7 cellular contexts compared by ENCODE assay signal in the genomic region with DNA sequence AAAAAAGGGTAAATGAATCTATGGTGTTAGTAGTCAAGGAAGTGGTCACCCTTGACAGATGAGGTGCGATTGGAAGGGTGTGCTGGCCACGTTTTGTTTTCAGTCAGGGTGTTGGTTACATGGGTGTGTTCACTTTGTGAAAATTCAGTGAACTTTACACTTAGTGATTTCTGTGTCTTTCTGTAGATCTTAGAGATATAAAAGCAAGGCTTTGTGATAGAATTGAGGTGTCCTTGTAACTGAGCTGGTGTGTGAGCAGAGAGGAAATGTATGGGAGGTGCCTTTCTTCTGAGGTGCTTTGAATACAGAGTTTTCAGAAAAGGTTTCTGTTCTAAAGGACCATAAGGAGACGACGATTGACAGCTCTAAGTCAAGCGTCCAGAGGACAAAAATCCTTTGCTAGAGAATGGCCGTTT.
A peak's percentile ranks its signal among the peaks of the same experiment; 100 is the strongest.
DNase-seq lines count a peak whose midpoint lies in the region; ATAC-seq lines count a peak whose summit lies in the region.

No MANE protein-coding gene starts in this region.

- H3K27me3 Mint-ChIP-seq in activated T-helper 17 cell treated with anti-CD3 and anti-CD28 coated beads, Interleukin-2, amount 50 U/mL, for 72 hours, result no peaks in the 10 kb centered on the region

- ATAC-seq in GM19468 (IDR thresholded peaks at IDR 0.05; ENCODE audit: extremely low read depth, unreplicated experiment), result peak; percentile 38
- peak; percentile 82 for ATAC-seq in HG03108 (IDR thresholded peaks at IDR 0.05; ENCODE audit: unreplicated experiment)
- ATAC-seq in activated T-helper 17 cell treated with anti-CD3 and anti-CD28 coated beads, Interleukin-2, amount 50 U/mL, for 72 hours (replicated peaks), result peak; percentile 89

- H3K27ac ChIP-seq in substantia nigra (ENCODE audit: low read depth, low read length, poor library complexity, severe bottlenecking), result no peak overlapping the region

- DNase-seq in stimulated activated CD8-positive, alpha-beta memory T cell treated with anti-CD3 and anti-CD28 coated beads, Interleukin-7, amount 100 ng/mL, for 1 hour (ENCODE audit: low read depth in 2 of 2), result peak; percentile 31 to 35
- DNase-seq in SW 1271 (lab: John Stamatoyannopoulos, UW) (no peak), SKM-1 treated with dmso at 0.1 percent for 144 hours (lab: John Stamatoyannopoulos, UW; ENCODE audit: unreplicated experiment) (no peak), substantia nigra (lab: John Stamatoyannopoulos, UW) (no peak)

- peaks cover 64% of the 10 kb centered on the region for H3K4me1 Mint-ChIP-seq in activated T-helper 17 cell treated with anti-CD3 and anti-CD28 coated beads, Interleukin-2, amount 50 U/mL, for 72 hours

- no peaks in the 10 kb centered on the region for H3K9me3 Mint-ChIP-seq in activated T-helper 17 cell treated with anti-CD3 and anti-CD28 coated beads, Interleukin-2, amount 50 U/mL, for 72 hours

- peak overlapping the region; percentile 75 for H3K4me3 Mint-ChIP-seq in activated T-helper 17 cell treated with anti-CD3 and anti-CD28 coated beads, Interleukin-2, amount 50 U/mL, for 72 hours

- peaks cover 12% of the 10 kb centered on the region for H3K36me3 Mint-ChIP-seq in activated T-helper 17 cell treated with anti-CD3 and anti-CD28 coated beads, Interleukin-2, amount 50 U/mL, for 72 hours (ENCODE audit: low read depth)

- peak overlapping the region; percentile 84 for H3K27ac Mint-ChIP-seq in activated T-helper 17 cell treated with anti-CD3 and anti-CD28 coated beads, Interleukin-2, amount 50 U/mL, for 72 hours

Comparison
In these comparisons a context has a peak if more than half of its experiments do, and no peak if none do; other contexts are left out.
1. ATAC-seq: peak in every context shown above with its lines; median percentile 89 in activated T-helper 17 cell treated with anti-CD3 and anti-CD28 coated beads, Interleukin-2, amount 50 U/mL, for 72 hours; 82 in HG03108; 38 in GM19468.
2. DNase-seq: peak in stimulated activated CD8-positive, alpha-beta memory T cell treated with anti-CD3 and anti-CD28 coated beads, Interleukin-7, amount 100 ng/mL, for 1 hour (2 of 2); none in SW 1271 (0 of 2), SKM-1 treated with dmso at 0.1 percent for 144 hours (single experiment) and substantia nigra (0 of 49).